19 cellular contexts compared by ENCODE assay signal in genomic region chr9:4259489-4259888, GRCh38. TPM values are rescaled to one million over a fixed set of nuclear protein-coding genes. Genes with fewer than 3 reads are reported as not detected.
DNase-seq lines count a peak whose midpoint lies in the region; ATAC-seq, FAIRE-seq and TF ChIP-seq lines count a peak whose summit lies in the region.
"Had no signal": no experiment of that assay in that cellular context is flagged by ENCODE, and none has a peak within 500 bp of the region (broad histone marks: within the 10 kb centered on the region; RNA-seq: fewer than 3 reads in every experiment).

No MANE protein-coding gene starts in this region.

- H2AK9ac ChIP-seq in IMR-90 (replicated peaks; ENCODE audit: low read depth, low read length, poor library complexity), result no peak overlapping the region

- H3K27ac Mint-ChIP-seq in mesothelial cell of epicardium, result peak overlapping the region; percentile 73
- H3K27ac Mint-ChIP-seq: CD4-positive, alpha-beta T cell had no signal

- H3K27ac ChIP-seq in A549 (peak overlapping the region; percentile 12 to 67; a peak in 4 of 6 replicates), IMR-90 (ENCODE audit: insufficient read depth, low read length) (peak overlapping the region; percentile 7; the same call in 1 of the 2 replicates), H1 (ENCODE audit: low read depth, low read length) (no peak overlapping the region)
- H3K27ac ChIP-seq: SK-N-MC had no signal

- H4K91ac ChIP-seq in IMR-90 (ENCODE audit: insufficient read depth, low read depth, low read length) (peak overlapping the region; percentile 23; the same call in 1 of the 2 replicates), H1 (replicated peaks; ENCODE audit: insufficient read length, low read length) (no peak overlapping the region)

- peak overlapping the region; percentile 61; the same call in 1 of the 2 replicates for H2BK20ac ChIP-seq in IMR-90 (ENCODE audit: low read depth, low read length)
- H2BK20ac ChIP-seq in H1 (ENCODE audit: low read length), result no peak overlapping the region

- no peaks in the 10 kb centered on the region for H3K23me2 ChIP-seq in H1 (ENCODE audit: low read depth, low read length)

- H2AK5ac ChIP-seq in IMR-90 (ENCODE audit: low read depth, low read length) (peak overlapping the region; percentile 66), H1 (ENCODE audit: low read depth, low read length) (no peak overlapping the region)

- no peak for DNase-seq in A549 (ENCODE audit: low read depth in 1 of 2, low spot score in 1 of 2)
- no peak for DNase-seq in IMR-90
- no peak for DNase-seq in H1 (ENCODE audit: low read depth in 1 of 2, low spot score in 2 of 2)
- no peak for DNase-seq in mesothelial cell of epicardium (ENCODE audit: low spot score in 2 of 2, unreplicated experiment in 2 of 2)
- no peak for DNase-seq in COR-L47 (lab: John Stamatoyannopoulos, UW)
- DNase-seq: Calu3; CD4-positive, alpha-beta T cell; H9; NCI-H1105; NCI-H2081 treated with DMSO at 0.1 percent for 48 hours; NCI-H510A treated with DMSO at 0.1 percent for 48 hours; NCI-H774; OCI-M1; SHP77 had no signal

- H2BK15ac ChIP-seq in IMR-90 (ENCODE audit: low read depth, low read length) (peak overlapping the region; percentile 97), H1 (ENCODE audit: low read length) (no peak overlapping the region)

- WGBS in A549 (ENCODE audit: missing lambda C conversion rate), result 82% methylated on average over 4 of the region's 4 CpGs
- no CpG with 5 or more reads among the region's 4 CpGs for WGBS in IMR-90 (ENCODE audit: extremely low coverage in 2 of 2, insufficient read length in 1 of 2), 2 experiments
- WGBS in H1 (ENCODE audit: extremely low coverage in 1 of 2, insufficient coverage in 1 of 2, insufficient read length in 1 of 2, insufficient replicate concordance in 2 of 2, low coverage in 1 of 2, low lambda C conversion rate in 2 of 2, missing lambda C conversion rate in 1 of 2), 2 experiments, result 98% methylated on average over 4 of the region's 4 CpGs; no CpG with 5 or more reads in 1 of the 2 experiments

- BruUV-seq in IMR-90 (replicated peaks; lab: Mats Ljungman, UMichigan), result no TSS peak

- H3K36me3 Mint-ChIP-seq in mesothelial cell of epicardium, result no peaks in the 10 kb centered on the region

- TF ChIP-seq CTCF in A549 (IDR thresholded peaks at IDR 0.05) (no peak), IMR-90 (conservative IDR thresholded peaks at IDR 0.05; ENCODE audit: low read depth, low read length) (no peak), H1 (IDR thresholded peaks at IDR 0.05; ENCODE audit: control extremely low read depth in 1 of 3, insufficient read depth in 1 of 3, low read depth in 1 of 3, low read length in 3 of 3) (no peak), mesothelial cell of epicardium (IDR thresholded peaks at IDR 0.05; ENCODE audit: unreplicated experiment) (no peak)

- H3K79me1 ChIP-seq in IMR-90 (ENCODE audit: low read depth in 1 of 2, low read length in 2 of 2) (peaks cover 37 to 50% of the 10 kb centered on the region in 2 experiments), H1 (ENCODE audit: low read depth, low read length) (no peaks in the 10 kb centered on the region)

- H3K27me3 Mint-ChIP-seq in mesothelial cell of epicardium (ENCODE audit: low read depth), result no peaks in the 10 kb centered on the region
- H3K27me3 Mint-ChIP-seq: CD4-positive, alpha-beta T cell had no signal

- H3K4ac ChIP-seq in IMR-90 (ENCODE audit: low read depth, low read length) (peak overlapping the region; percentile 73; the same call in 1 of the 2 replicates), H1 (replicated peaks; ENCODE audit: insufficient read length, low read depth, low read length) (no peak overlapping the region)

- H2AFZ ChIP-seq in IMR-90 (replicated peaks; ENCODE audit: low read length, poor library complexity) (no peak overlapping the region), H1 (ENCODE audit: low read length) (peak overlapping the region; percentile 21; the same call in 1 of the 2 replicates)

- dilution Hi-C loops in IMR-90 (cut with HindIII; ENCODE audit: low sequenced_read_pairs, unreplicated experiment), result no loop called here

- no peak overlapping the region for H3K4me3 Mint-ChIP-seq in mesothelial cell of epicardium
- H3K4me3 Mint-ChIP-seq: CD4-positive, alpha-beta T cell; H9 had no signal

- FAIRE-seq in A549 (lab: Jason Lieb, UNC), result no peak
- FAIRE-seq in H1 (lab: Jason Lieb, UNC), result no peak
- FAIRE-seq: GM12892, K562 had no signal

- in situ Hi-C loops in IMR-90 (cut with MboI; ENCODE audit: low sequenced_read_pairs), result no loop called here

- TF ChIP-seq RAD21 in A549 (conservative IDR thresholded peaks at IDR 0.05 in 1 of 2, IDR thresholded peaks at IDR 0.05 in 1 of 2) (no peak), IMR-90 (IDR thresholded peaks at IDR 0.05; ENCODE audit: low read length) (no peak), H1 (IDR thresholded peaks at IDR 0.05 in 1 of 2, conservative IDR thresholded peaks at IDR 0.05 in 1 of 2; ENCODE audit: low read depth in 2 of 2, low read length in 2 of 2) (no peak)

- POLR2A ChIA-PET in A549 (lab: Yijun Ruan, JAX), result no interaction called here
- POLR2A ChIA-PET in IMR-90 (lab: Charles Lee; ENCODE audit: unreplicated experiment), result no interaction called here
- POLR2A ChIA-PET in H1 (lab: Charles Lee; ENCODE audit: partially characterized antibody), result no interaction called here

- H3K18ac ChIP-seq in IMR-90 (ENCODE audit: low read depth, low read length), result peak overlapping the region; percentile 70; the same call in 1 of the 2 replicates
- no peak overlapping the region for H3K18ac ChIP-seq in H1 (ENCODE audit: extremely low read depth, low read length)

- H3K4me2 ChIP-seq in A549 (peak overlapping the region; percentile 55), IMR-90 (ENCODE audit: low read depth, low read length) (no peak overlapping the region), H1 (ENCODE audit: insufficient read depth in 1 of 2, low read depth in 2 of 2, low read length in 2 of 2) (no peak overlapping the region)

- H3K36me3 ChIP-seq in IMR-90 (ENCODE audit: control insufficient read depth, insufficient read depth, low read length) (no peaks in the 10 kb centered on the region; the same call in 1 of the 2 replicates), H1 (ENCODE audit: control insufficient read depth in 2 of 4, insufficient read depth in 4 of 4, low read length in 3 of 4) (no peaks in the 10 kb centered on the region)

- TF ChIP-seq EP300 in A549 (IDR thresholded peaks at IDR 0.05) (no peak), H1 (IDR thresholded peaks at IDR 0.05; ENCODE audit: borderline replicate concordance in 1 of 2, low read depth in 2 of 2, low read length in 2 of 2) (no peak)

- H3K9me3 Mint-ChIP-seq in mesothelial cell of epicardium, result peaks cover 12% of the 10 kb centered on the region
- H3K9me3 Mint-ChIP-seq: CD4-positive, alpha-beta T cell had no signal

- H3K79me2 ChIP-seq in H1 (ENCODE audit: control insufficient read depth in 1 of 2, insufficient read depth in 2 of 2, low read length in 2 of 2), result no peaks in the 10 kb centered on the region

- H3K9me3 ChIP-seq in A549, result peaks cover 14% of the 10 kb centered on the region; the same call in 2 of the 3 replicates
- peaks cover 2% of the 10 kb centered on the region; the same call in 1 of the 2 replicates for H3K9me3 ChIP-seq in IMR-90 (ENCODE audit: control insufficient read depth, insufficient read depth, low read length)
- peaks cover 3 to 4% of the 10 kb centered on the region in 2 experiments; a peak in 3 of 4 replicates for H3K9me3 ChIP-seq in H1 (ENCODE audit: insufficient read depth in 2 of 2, low read depth in 1 of 2, low read length in 1 of 2)

- peaks cover 55% of the 10 kb centered on the region for H3K4me1 ChIP-seq in A549
- peaks cover 8% of the 10 kb centered on the region; the same call in 1 of the 2 replicates for H3K4me1 ChIP-seq in IMR-90 (ENCODE audit: control insufficient read depth, insufficient read depth, low read length)
- no peaks in the 10 kb centered on the region for H3K4me1 ChIP-seq in H1 (replicated peaks in 1 of 4; ENCODE audit: control insufficient read depth in 3 of 4, insufficient read depth in 4 of 4, low read length in 3 of 4)

- intact Hi-C loops in IMR-90 (cut with micrococcal nuclease), result no loop called here

- peak overlapping the region; percentile 76 for H2BK5ac ChIP-seq in IMR-90 (ENCODE audit: low read depth, low read length, poor library complexity, severe bottlenecking)
- no peak overlapping the region for H2BK5ac ChIP-seq in H1 (ENCODE audit: low read depth, low read length)

- H2BK120ac ChIP-seq in IMR-90 (ENCODE audit: low read depth, low read length) (peak overlapping the region; percentile 58; the same call in 1 of the 2 replicates), H1 (replicated peaks; ENCODE audit: low read depth, low read length) (no peak overlapping the region)

- no peak overlapping the region for H2BK12ac ChIP-seq in H1 (ENCODE audit: low read depth, low read length)

- H3K23ac ChIP-seq in IMR-90 (ENCODE audit: low read depth, low read length), result peak overlapping the region; percentile 63
- H3K23ac ChIP-seq in H1 (ENCODE audit: insufficient read length), result no peak overlapping the region

- H3K14ac ChIP-seq in IMR-90 (replicated peaks; ENCODE audit: low read depth, low read length) (peak overlapping the region; percentile 73; the same call in 1 of the 2 replicates), H1 (ENCODE audit: insufficient read length) (no peak overlapping the region)

- no peak overlapping the region for H3K4me3 ChIP-seq in A549
- no peak overlapping the region for H3K4me3 ChIP-seq in IMR-90 (ENCODE audit: insufficient read depth, low read depth, low read length)
- no peak overlapping the region for H3K4me3 ChIP-seq in H1 (ENCODE audit: extremely low read depth in 1 of 4, insufficient read depth in 2 of 4, low read depth in 3 of 4, low read length in 4 of 4)
- H3K4me3 ChIP-seq: K562, SK-N-MC had no signal

- TF ChIP-seq POLR2A in A549 (IDR thresholded peaks at IDR 0.05; ENCODE audit: low read length) (no peak), IMR-90 (IDR thresholded peaks at IDR 0.05; ENCODE audit: low read depth, low read length) (no peak), H1 (IDR thresholded peaks at IDR 0.05; ENCODE audit: control extremely low read depth in 1 of 2, low read depth in 2 of 2, low read length in 2 of 2) (no peak)

- H3K56ac ChIP-seq in IMR-90 (ENCODE audit: extremely low read depth, insufficient read depth, low read length) (no peak overlapping the region), H1 (replicated peaks; ENCODE audit: insufficient read length, low read depth, low read length) (no peak overlapping the region)

- H3K9me1 ChIP-seq in IMR-90 (ENCODE audit: insufficient read depth, low read length), result peaks cover 6% of the 10 kb centered on the region; the same call in 1 of the 2 replicates

- H3K9ac ChIP-seq in IMR-90 (ENCODE audit: low read depth, low read length), result no peak overlapping the region
- no peak overlapping the region for H3K9ac ChIP-seq in H1 (replicated peaks in 1 of 4; ENCODE audit: extremely low read depth in 1 of 4, low read depth in 3 of 4, low read length in 3 of 4)

- H3K27me3 ChIP-seq in IMR-90 (ENCODE audit: control insufficient read depth, insufficient read depth, low read length), result no peaks in the 10 kb centered on the region
- no peaks in the 10 kb centered on the region for H3K27me3 ChIP-seq in H1 (replicated peaks in 1 of 4; ENCODE audit: control insufficient read depth in 3 of 4, extremely low read depth in 1 of 4, insufficient read depth in 3 of 4, low read length in 3 of 4)

- ATAC-seq in A549 (no peak), IMR-90 (ENCODE audit: low read depth) (no peak), HG02981 (IDR thresholded peaks at IDR 0.05; ENCODE audit: unreplicated experiment) (no peak), HG03457 (IDR thresholded peaks at IDR 0.05; ENCODE audit: unreplicated experiment) (no peak)
- ATAC-seq: K562 had no signal

- H4K20me1 ChIP-seq in IMR-90 (ENCODE audit: insufficient read depth, low read length) (no peaks in the 10 kb centered on the region), H1 (replicated peaks in 1 of 2; ENCODE audit: control insufficient read depth in 1 of 2, insufficient read depth in 2 of 2, low read length in 2 of 2) (no peaks in the 10 kb centered on the region)

- H4K5ac ChIP-seq in IMR-90 (ENCODE audit: low read depth, low read length), result peak overlapping the region; percentile 68; the same call in 1 of the 2 replicates
- H4K5ac ChIP-seq in H1 (ENCODE audit: insufficient read length, low read depth, low read length), result no peak overlapping the region

- CTCF ChIA-PET in A549 (lab: Yijun Ruan, JAX) (interaction anchor here (0.9 kb wide), 1 partner anchor 37 kb away, joined by 3 read pairs; no protein-coding TSS in a partner anchor), IMR-90 (lab: Yijun Ruan, JAX) (no interaction called here), H1 (lab: Charles Lee; ENCODE audit: partially characterized antibody) (interaction anchor here (0.5 kb wide), 1 partner anchor 1046 kb away, joined by 4 read pairs; no protein-coding TSS in a partner anchor)

- peaks cover 26% of the 10 kb centered on the region for H3K4me1 Mint-ChIP-seq in mesothelial cell of epicardium

- peak overlapping the region; percentile 15 to 25; a peak in 2 of 4 replicates for H4K8ac ChIP-seq in IMR-90 (ENCODE audit: low read depth in 2 of 2, low read length in 2 of 2)
- H4K8ac ChIP-seq in H1 (ENCODE audit: extremely low read depth, insufficient read depth, low read length), result no peak overlapping the region

RNA-seq across cellular contexts. Expression of gene GLIS3, which starts 40.4 kb away (rescaled TPM):
- polyA plus RNA-seq in A549 (2011; rRNA removed) (14.1 and 28.1 TPM in 2 replicates), A549 (2017; fragmentation: RNase III; extraction: RNeasy Plus Mini Kit Qiagen cat#74134 plus additional on column Dnase treatment) (14.2 to 15.2 TPM (median 14.3 TPM) in 3 replicates), IMR-90 (2012; rRNA removed) (5.7 TPM in 2 replicates), H1 (2011; rRNA removed) (0.06 and 0.13 TPM in 2 replicates)
- polyA plus RNA-seq in A549 (2012; cell fraction: cytosol; rRNA removed), result 5.7 and 7.2 TPM in 2 replicates
- polyA plus RNA-seq in A549 (2012; cell fraction: nucleus; rRNA removed), result 9.2 and 14.5 TPM in 2 replicates
- polyA minus RNA-seq in A549 (2011; rRNA and poly(A)+ RNA removed), result 270 and 286 TPM in 2 replicates
- total RNA-seq in IMR-90 (2012; rRNA removed) (22.5 and 22.8 TPM in 2 replicates), mesothelial cell of epicardium (5.1 to 6.3 TPM (median 5.4 TPM) in 3 replicates)
- polyA plus RNA-seq in IMR-90 (2012; cell fraction: cytosol; rRNA removed), result 3.0 and 3.7 TPM in 2 replicates
- 5.5 and 9.3 TPM in 2 replicates for polyA plus RNA-seq in IMR-90 (2012; cell fraction: nucleus; rRNA removed; ENCODE audit: low replicate concordance)
- 0.63 and 0.93 TPM in 2 replicates for total RNA-seq in H1 (2021; fragmentation: NEBNext Ultra II Directional; extraction: Animal tissue kit (Norgen Biotek cat#: 25700))
- 0.04 TPM for polyA plus RNA-seq in H1 (2011; cell fraction: cytosol; rRNA removed)
- 0.58 TPM for polyA plus RNA-seq in H1 (2011; cell fraction: nucleus; rRNA removed)
- polyA plus RNA-seq in H1 (2012, experiment 1 of 2), result 0.06 to 0.31 TPM (median 0.12 TPM) in 4 replicates
- polyA plus RNA-seq in H1 (2012, experiment 2 of 2), result not detected
- 0.20 TPM for polyA plus RNA-seq in H1 (2013, experiment 1 of 2)
- polyA plus RNA-seq in H1 (2013, experiment 2 of 2), result 0.15 TPM
- 2.1 and 4.1 TPM in 2 replicates for polyA minus RNA-seq in H1 (2011; rRNA and poly(A)+ RNA removed)
- polyA minus RNA-seq in H1 (2011; cell fraction: cytosol; rRNA and poly(A)+ RNA removed), result 0.37 TPM
- polyA minus RNA-seq in H1 (2011; cell fraction: nucleus; rRNA and poly(A)+ RNA removed), result 3.8 TPM
